In genomic region chr1:32817815-32818786, GRCh38 we compare ENCODE assay signal across 8 cellular contexts. TPM values are rescaled to one million over a fixed set of nuclear protein-coding genes. Genes with fewer than 3 reads are reported as not detected.
DNase-seq lines count a peak whose midpoint lies in the region; ATAC-seq, FAIRE-seq and TF ChIP-seq lines count a peak whose summit lies in the region.

No MANE protein-coding gene starts in this region.

- peaks cover 4% of the 10 kb centered on the region for H3K36me3 ChIP-seq in bronchial epithelial cell (ENCODE audit: control insufficient read depth, insufficient read depth, low read length)

- DNase-seq in NCI-H146 (lab: John Stamatoyannopoulos, UW) (peak; percentile 75), bronchial epithelial cell (ENCODE audit: low read depth) (peak; percentile 12), sciatic nerve (ENCODE audit: low spot score) (peak; percentile 83)
- peak; percentile 45 for DNase-seq in T-helper 2 cell treated with Interferon-gamma antibody and Interleukin-4, amounts not matched to agents 5 μg/mL and 100 μg/mL, for 36 hours (ENCODE audit: low spot score)

- no peak for FAIRE-seq in bronchial epithelial cell (lab: Jason Lieb, UNC)

- intact Hi-C loops in sciatic nerve (cut with DNase I), result no loop called here

- H3K4me3 Mint-ChIP-seq in T-helper 2 cell treated with Interferon-gamma antibody and Interleukin-4, amounts not matched to agents 5 μg/mL and 100 μg/mL, for 36 hours, result peak overlapping the region; percentile 99

- ATAC-seq in GM18498 (IDR thresholded peaks at IDR 0.05; ENCODE audit: unreplicated experiment) (peak; percentile 11), HG02885 (IDR thresholded peaks at IDR 0.05; ENCODE audit: poor library complexity, unreplicated experiment) (peak; percentile 13), sciatic nerve (peak; percentile 59), GM18870 (IDR thresholded peaks at IDR 0.05; ENCODE audit: unreplicated experiment) (no peak)

- H3K36me3 Mint-ChIP-seq in T-helper 2 cell treated with Interferon-gamma antibody and Interleukin-4, amounts not matched to agents 5 μg/mL and 100 μg/mL, for 36 hours (ENCODE audit: low read depth), result peaks cover 40% of the 10 kb centered on the region

- no peaks in the 10 kb centered on the region for H3K9me3 Mint-ChIP-seq in T-helper 2 cell treated with Interferon-gamma antibody and Interleukin-4, amounts not matched to agents 5 μg/mL and 100 μg/mL, for 36 hours

- H3K9me3 ChIP-seq in iPS-18c (ENCODE audit: control insufficient read depth, insufficient read depth, low read length), result no peaks in the 10 kb centered on the region

- H3K27me3 Mint-ChIP-seq in T-helper 2 cell treated with Interferon-gamma antibody and Interleukin-4, amounts not matched to agents 5 μg/mL and 100 μg/mL, for 36 hours (ENCODE audit: low read depth), result no peaks in the 10 kb centered on the region

- no peak for TF ChIP-seq CTCF in bronchial epithelial cell (IDR thresholded peaks at IDR 0.05; ENCODE audit: insufficient read depth, low read length, severe bottlenecking)

- peaks cover 31% of the 10 kb centered on the region for H3K4me1 Mint-ChIP-seq in T-helper 2 cell treated with Interferon-gamma antibody and Interleukin-4, amounts not matched to agents 5 μg/mL and 100 μg/mL, for 36 hours (ENCODE audit: low read depth)

- H3K4me3 ChIP-seq in bronchial epithelial cell (ENCODE audit: low read depth, low read length) (peak overlapping the region; percentile 57), iPS-18c (ENCODE audit: insufficient read depth, low read depth, low read length) (peak overlapping the region; percentile 83)

- no peaks in the 10 kb centered on the region for H3K27me3 ChIP-seq in bronchial epithelial cell (ENCODE audit: control insufficient read depth, insufficient read depth, low read length)

- H3K27ac Mint-ChIP-seq in T-helper 2 cell treated with Interferon-gamma antibody and Interleukin-4, amounts not matched to agents 5 μg/mL and 100 μg/mL, for 36 hours, result peak overlapping the region; percentile 87

RNA-seq across cellular contexts. Expression of gene S100PBP, which starts 0.6 kb away (rescaled TPM):
- total RNA-seq in bronchial epithelial cell (20.5 and 30.3 TPM in 2 replicates), sciatic nerve (59.8 TPM)

RNA-seq across cellular contexts. Expression of gene YARS1, which starts 0.9 kb away (rescaled TPM):
- total RNA-seq in bronchial epithelial cell, result 195 and 234 TPM in 2 replicates
- total RNA-seq in sciatic nerve, result 46.8 TPM

RNA-seq across cellular contexts. Expression of gene FNDC5, which starts 52.6 kb away (rescaled TPM):
- not detected in 2 replicates for total RNA-seq in bronchial epithelial cell
- total RNA-seq in sciatic nerve, result 1.6 TPM

Comparison
In these comparisons a context has a peak if more than half of its experiments do, and no peak if none do; other contexts are left out.
1. DNase-seq: peak in every context shown above with its lines; median percentile 83 in sciatic nerve; 75 in NCI-H146; 45 in T-helper 2 cell treated with Interferon-gamma antibody and Interleukin-4, amounts not matched to agents 5 μg/mL and 100 μg/mL, for 36 hours; 12 in bronchial epithelial cell.